ENCODE assay signal across 32 cellular contexts in genomic region chr10:95097805-95098204, GRCh38. TPM values are rescaled to one million over a fixed set of nuclear protein-coding genes. Genes with fewer than 3 reads are reported as not detected.
"Had no signal": no experiment of that assay in that cellular context is flagged by ENCODE, and none has a peak within 500 bp of the region (broad histone marks: within the 10 kb centered on the region; RNA-seq: fewer than 3 reads in every experiment).

No MANE protein-coding gene starts in this region.

- H3K4me2 ChIP-seq: smooth muscle cell had no signal

- H3K36me3 ChIP-seq: esophagus muscularis mucosa, heart right ventricle, pancreas, prostate gland, sigmoid colon, stomach, thyroid gland, upper lobe of left lung, vagina had no signal

- H3K9me3 ChIP-seq: esophagus muscularis mucosa, heart right ventricle, pancreas, prostate gland, sigmoid colon, stomach, thyroid gland, upper lobe of left lung, vagina had no signal

- H3K27me3 ChIP-seq: esophagus muscularis mucosa, foreskin keratinocyte, heart right ventricle, pancreas, sigmoid colon, stomach, thyroid gland, upper lobe of left lung, vagina had no signal

- H3K4me3 ChIP-seq: esophagus muscularis mucosa, heart right ventricle, pancreas, prostate gland, sigmoid colon, smooth muscle cell, stomach, thyroid gland, upper lobe of left lung, vagina had no signal

- DNase-seq: activated CD4-positive, alpha-beta memory T cell treated with anti-CD3 and anti-CD28 coated beads, Interleukin-2, amount 10 ng/mL, durations not matched to agents 7 days and 5 days; activated CD4-positive, alpha-beta T cell treated with anti-CD3 and anti-CD28 coated beads for 1 hour; activated CD4-positive, alpha-beta T cell treated with anti-CD3 and anti-CD28 coated beads, Interleukin-2, amount 10 ng/mL, durations not matched to agents 7 days and 5 days; activated CD8-positive, alpha-beta memory T cell treated with anti-CD3 and anti-CD28 coated beads, Interleukin-2, amount 50 U/mL, for 48 hours; activated gamma-delta T cell treated with Interleukin-2 at 50 U/mL for 16 hours; activated naive CD8-positive, alpha-beta T cell treated with anti-CD3 and anti-CD28 coated beads, Interleukin-2, amount 50 U/mL, for 24 hours; activated T-cell treated with anti-CD3 and anti-CD28 coated beads, Interleukin-2, amount 50 U/mL, for 24 hours; amygdala; dermis blood vessel endothelial cell; effector CD4-positive, alpha-beta T cell; heart right ventricle; kidney glomerular epithelial cell; naive thymus-derived CD8-positive, alpha-beta T cell; nucleus accumbens; pancreas; retina; sigmoid colon; stimulated activated CD4-positive, alpha-beta T cell treated with anti-CD3 and anti-CD28 coated beads, Interleukin-1b, Interleukin-23, amount 100 ng/mL, for 48 hours; stimulated activated naive B cell treated with anti-CD40 and anti-IgM and Interleukin-4, amounts not matched to agents 10 μg/mL and 1 μg/mL and 100 μg/mL, for 72 hours; stomach; T-helper 17 cell; T1000; thyroid gland; upper lobe of left lung had no signal

- H3K27ac ChIP-seq: esophagus muscularis mucosa, foreskin keratinocyte, heart right ventricle, pancreas, prostate gland, sigmoid colon, stomach, thyroid gland, upper lobe of left lung, vagina had no signal

- ATAC-seq: activated naive CD8-positive, alpha-beta T cell treated with anti-CD3 and anti-CD28 coated beads, Interleukin-2, amount 50 U/mL, for 24 hours; activated T-helper 17 cell treated with anti-CD3 and anti-CD28 coated beads, Interleukin-2, amount 50 U/mL, for 72 hours; foreskin keratinocyte; heart right ventricle; naive thymus-derived CD8-positive, alpha-beta T cell; stimulated activated naive B cell treated with anti-CD40 and anti-IgM and Interleukin-4, amounts not matched to agents 10 μg/mL and 1 μg/mL and 100 μg/mL, for 72 hours; T-helper 17 cell had no signal

- H3K4me1 ChIP-seq: esophagus muscularis mucosa, heart right ventricle, prostate gland, sigmoid colon, stomach, thyroid gland, upper lobe of left lung, vagina had no signal

RNA-seq across cellular contexts. Expression of gene CYP2C8, which starts 28.5 kb away (rescaled TPM):
- total RNA-seq: activated CD4-positive, alpha-beta T cell treated with anti-CD3 and anti-CD28 coated beads, Interleukin-2, amount 10 ng/mL, durations not matched to agents 7 days and 5 days; esophagus muscularis mucosa; glomerular endothelial cell; lower leg skin; vagina had no signal
- polyA plus RNA-seq: foreskin keratinocyte, smooth muscle cell had no signal
